Comparison of ENCODE assay signal across 1 cellular context in the genomic region with DNA sequence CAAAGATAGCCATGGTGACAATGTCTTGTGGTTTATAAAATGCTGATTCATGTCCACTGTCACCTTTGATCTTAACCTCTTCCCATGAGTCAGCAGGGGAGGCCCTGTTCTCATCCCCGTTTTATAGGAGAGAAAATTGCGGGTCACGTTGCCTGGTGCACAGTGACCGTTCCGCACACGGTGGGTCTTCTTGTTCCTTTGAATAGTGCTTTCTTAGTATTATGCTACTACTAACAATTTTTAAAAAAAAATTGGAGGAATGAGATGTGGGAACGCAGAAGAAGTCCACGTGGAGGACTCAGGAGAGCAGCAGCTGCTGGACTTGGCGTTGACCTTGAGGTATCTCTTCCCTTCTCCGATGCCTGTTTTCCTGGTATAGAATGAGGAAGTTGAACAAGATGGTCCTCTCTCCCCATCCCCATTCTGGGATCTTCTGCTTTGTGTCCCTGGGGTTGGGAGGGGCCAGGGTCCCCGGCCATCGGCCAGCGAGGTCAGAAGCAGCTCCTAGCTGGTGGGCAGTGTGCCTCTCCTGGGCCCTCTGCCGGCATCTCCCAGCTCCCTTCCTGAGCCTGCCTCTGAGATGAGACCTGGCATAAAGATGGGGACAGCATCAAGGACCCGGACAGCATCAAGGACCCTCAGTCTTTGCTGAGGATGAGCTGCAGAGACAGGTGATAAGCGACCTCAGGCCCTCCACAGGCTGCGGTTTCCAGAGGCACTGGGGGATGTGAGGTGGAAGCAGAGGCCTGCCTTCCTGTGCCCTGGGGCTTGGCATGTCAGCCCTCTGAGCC.
A peak's percentile ranks its signal among the peaks of the same experiment; 100 is the strongest.
TF ChIP-seq lines count a peak whose summit lies in the region.

No MANE protein-coding gene starts in this region.

TF ChIP-seq in K562, 482 proteins besides CTCF, POLR2A, EP300 and RAD21 (continued from another document):
- TF ChIP-seq, protein P1, sequence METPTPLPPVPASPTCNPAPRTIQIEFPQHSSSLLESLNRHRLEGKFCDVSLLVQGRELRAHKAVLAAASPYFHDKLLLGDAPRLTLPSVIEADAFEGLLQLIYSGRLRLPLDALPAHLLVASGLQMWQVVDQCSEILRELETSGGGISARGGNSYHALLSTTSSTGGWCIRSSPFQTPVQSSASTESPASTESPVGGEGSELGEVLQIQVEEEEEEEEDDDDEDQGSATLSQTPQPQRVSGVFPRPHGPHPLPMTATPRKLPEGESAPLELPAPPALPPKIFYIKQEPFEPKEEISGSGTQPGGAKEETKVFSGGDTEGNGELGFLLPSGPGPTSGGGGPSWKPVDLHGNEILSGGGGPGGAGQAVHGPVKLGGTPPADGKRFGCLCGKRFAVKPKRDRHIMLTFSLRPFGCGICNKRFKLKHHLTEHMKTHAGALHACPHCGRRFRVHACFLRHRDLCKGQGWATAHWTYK (CRISPR knock-in tag; IDR thresholded peaks at IDR 0.05): peak; percentile 62; the same call in 1 of the 2 replicates
- peak; percentile 39; the same call in 1 of the 2 replicates for TF ChIP-seq MTA1 (IDR thresholded peaks at IDR 0.05; ENCODE audit: borderline replicate concordance)
- TF ChIP-seq BHLHE40 (IDR thresholded peaks at IDR 0.05; ENCODE audit: low read length): peak; percentile 17; the same call in 1 of the 2 replicates
- TF ChIP-seq COPS2 (conservative IDR thresholded peaks at IDR 0.05): no peak
- TF ChIP-seq SMARCA4 (IDR thresholded peaks at IDR 0.05): peak; percentile 83; the same call in 1 of the 2 replicates
- peak; percentile 98 for TF ChIP-seq NFE2 (IDR thresholded peaks at IDR 0.05; ENCODE audit: low read depth)
- TF ChIP-seq, protein P2, sequence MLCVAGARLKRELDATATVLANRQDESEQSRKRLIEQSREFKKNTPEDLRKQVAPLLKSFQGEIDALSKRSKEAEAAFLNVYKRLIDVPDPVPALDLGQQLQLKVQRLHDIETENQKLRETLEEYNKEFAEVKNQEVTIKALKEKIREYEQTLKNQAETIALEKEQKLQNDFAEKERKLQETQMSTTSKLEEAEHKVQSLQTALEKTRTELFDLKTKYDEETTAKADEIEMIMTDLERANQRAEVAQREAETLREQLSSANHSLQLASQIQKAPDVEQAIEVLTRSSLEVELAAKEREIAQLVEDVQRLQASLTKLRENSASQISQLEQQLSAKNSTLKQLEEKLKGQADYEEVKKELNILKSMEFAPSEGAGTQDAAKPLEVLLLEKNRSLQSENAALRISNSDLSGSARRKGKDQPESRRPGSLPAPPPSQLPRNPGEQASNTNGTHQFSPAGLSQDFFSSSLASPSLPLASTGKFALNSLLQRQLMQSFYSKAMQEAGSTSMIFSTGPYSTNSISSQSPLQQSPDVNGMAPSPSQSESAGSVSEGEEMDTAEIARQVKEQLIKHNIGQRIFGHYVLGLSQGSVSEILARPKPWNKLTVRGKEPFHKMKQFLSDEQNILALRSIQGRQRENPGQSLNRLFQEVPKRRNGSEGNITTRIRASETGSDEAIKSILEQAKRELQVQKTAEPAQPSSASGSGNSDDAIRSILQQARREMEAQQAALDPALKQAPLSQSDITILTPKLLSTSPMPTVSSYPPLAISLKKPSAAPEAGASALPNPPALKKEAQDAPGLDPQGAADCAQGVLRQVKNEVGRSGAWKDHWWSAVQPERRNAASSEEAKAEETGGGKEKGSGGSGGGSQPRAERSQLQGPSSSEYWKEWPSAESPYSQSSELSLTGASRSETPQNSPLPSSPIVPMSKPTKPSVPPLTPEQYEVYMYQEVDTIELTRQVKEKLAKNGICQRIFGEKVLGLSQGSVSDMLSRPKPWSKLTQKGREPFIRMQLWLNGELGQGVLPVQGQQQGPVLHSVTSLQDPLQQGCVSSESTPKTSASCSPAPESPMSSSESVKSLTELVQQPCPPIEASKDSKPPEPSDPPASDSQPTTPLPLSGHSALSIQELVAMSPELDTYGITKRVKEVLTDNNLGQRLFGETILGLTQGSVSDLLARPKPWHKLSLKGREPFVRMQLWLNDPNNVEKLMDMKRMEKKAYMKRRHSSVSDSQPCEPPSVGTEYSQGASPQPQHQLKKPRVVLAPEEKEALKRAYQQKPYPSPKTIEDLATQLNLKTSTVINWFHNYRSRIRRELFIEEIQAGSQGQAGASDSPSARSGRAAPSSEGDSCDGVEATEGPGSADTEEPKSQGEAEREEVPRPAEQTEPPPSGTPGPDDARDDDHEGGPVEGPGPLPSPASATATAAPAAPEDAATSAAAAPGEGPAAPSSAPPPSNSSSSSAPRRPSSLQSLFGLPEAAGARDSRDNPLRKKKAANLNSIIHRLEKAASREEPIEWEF (CRISPR knock-in tag; IDR thresholded peaks at IDR 0.05): 0 out of 2 replicates have a peak, but pooled peaks have one; percentile 56
- TF ChIP-seq EP400 (IDR thresholded peaks at IDR 0.05): peak; percentile 74
- no peak for TF ChIP-seq ZNF583 (CRISPR knock-in tag; IDR thresholded peaks at IDR 0.05)
